29 cellular contexts compared by ENCODE assay signal in genomic region chr3:981156-981555, GRCh38.
"Had no signal": no experiment of that assay in that cellular context is flagged by ENCODE, and none has a peak within 500 bp of the region (broad histone marks: within the 10 kb centered on the region; RNA-seq: fewer than 3 reads in every experiment).

No MANE protein-coding gene starts in this region.

- H3K27ac Mint-ChIP-seq: dendritic cell treated with granulocyte-macrophage colony-stimulating factor and Interleukin-4, amounts not matched to agents 40 ng/mL and 50 ng/mL, for 4 days; effector memory CD8-positive, alpha-beta T cell; endodermal cell had no signal

- H3K4me3 ChIP-seq: colonic mucosa, coronary artery, dorsolateral prefrontal cortex, esophagus muscularis mucosa, esophagus squamous epithelium, gastrocnemius medialis, gastroesophageal sphincter, heart left ventricle, heart right ventricle had no signal

- ATAC-seq: effector memory CD8-positive, alpha-beta T cell; esophagus mucosa; foreskin keratinocyte; gastrocnemius medialis; gastroesophageal sphincter; heart left ventricle; heart right ventricle had no signal

- H3K27ac ChIP-seq: colonic mucosa, coronary artery, dorsolateral prefrontal cortex, epithelial cell of prostate, esophagus muscularis mucosa, esophagus squamous epithelium, foreskin keratinocyte, gastrocnemius medialis, gastroesophageal sphincter, heart left ventricle, heart right ventricle had no signal

- H3K4me3 Mint-ChIP-seq: dendritic cell treated with granulocyte-macrophage colony-stimulating factor and Interleukin-4, amounts not matched to agents 40 ng/mL and 50 ng/mL, for 4 days; effector memory CD8-positive, alpha-beta T cell; endodermal cell had no signal

- H3K9me3 ChIP-seq: colonic mucosa, esophagus muscularis mucosa, gastrocnemius medialis, gastroesophageal sphincter, heart left ventricle had no signal

- H3K4me1 Mint-ChIP-seq: endodermal cell had no signal

- DNase-seq: colonic mucosa; cortex of kidney; dermis blood vessel endothelial cell; dorsolateral prefrontal cortex; effector CD4-positive, alpha-beta T cell; effector CD8-positive, alpha-beta T cell; effector memory CD4-positive, alpha-beta T cell; effector memory CD8-positive, alpha-beta T cell; endodermal cell; erythroblast; esophagus squamous epithelium; foreskin fibroblast; foreskin keratinocyte; foreskin melanocyte; gastrocnemius medialis; glutamatergic neuron; head of caudate nucleus; heart left ventricle; heart right ventricle had no signal

- H3K27me3 ChIP-seq: colonic mucosa, dorsolateral prefrontal cortex, esophagus muscularis mucosa, esophagus squamous epithelium, foreskin keratinocyte, gastrocnemius medialis, gastroesophageal sphincter, heart left ventricle, heart right ventricle had no signal

- H3K27me3 Mint-ChIP-seq: dendritic cell treated with granulocyte-macrophage colony-stimulating factor and Interleukin-4, amounts not matched to agents 40 ng/mL and 50 ng/mL, for 4 days; effector memory CD8-positive, alpha-beta T cell had no signal

- FAIRE-seq: colon, endometrium, endothelial cell of umbilical vein, frontal cortex had no signal

- H3K4me1 ChIP-seq: colonic mucosa, esophagus muscularis mucosa, esophagus squamous epithelium, foreskin keratinocyte, gastrocnemius medialis, gastroesophageal sphincter, heart left ventricle, heart right ventricle had no signal

- H3K36me3 ChIP-seq: colonic mucosa, esophagus muscularis mucosa, esophagus squamous epithelium, gastrocnemius medialis, gastroesophageal sphincter, heart left ventricle, heart right ventricle had no signal
